ENCODE assay signal across 8 cellular contexts in the genomic region with DNA sequence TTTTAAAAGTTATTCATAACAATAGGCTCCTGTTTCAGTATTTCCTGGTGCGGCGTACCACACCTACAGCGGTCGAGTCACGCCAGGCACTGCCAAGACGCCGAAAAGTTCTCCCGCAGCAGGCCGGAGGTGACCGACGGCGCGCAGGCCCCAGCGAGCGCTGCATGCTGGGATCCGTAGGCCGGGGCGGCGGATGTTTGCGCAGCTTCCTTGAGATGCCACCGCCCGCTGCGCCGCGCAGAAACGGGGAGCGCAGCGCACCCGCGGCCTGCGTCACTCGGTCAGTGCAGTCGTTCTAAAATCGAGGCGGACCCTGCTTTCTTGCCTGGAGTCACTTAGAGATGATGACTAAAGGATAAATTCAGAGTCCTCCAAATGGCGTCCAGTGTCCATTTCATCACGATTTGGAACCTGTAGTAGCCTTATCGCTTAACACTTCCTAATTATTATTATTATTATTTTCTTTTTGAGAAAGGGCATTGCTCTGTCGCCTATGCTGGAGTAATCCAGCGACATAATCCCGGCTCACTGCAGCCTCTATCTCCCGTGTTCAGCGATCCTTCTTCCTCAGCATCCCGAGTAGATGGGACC. TPM values are rescaled to one million over a fixed set of nuclear protein-coding genes. Genes with fewer than 3 reads are reported as not detected.
DNase-seq lines count a peak whose midpoint lies in the region; ATAC-seq and TF ChIP-seq lines count a peak whose summit lies in the region.

No MANE protein-coding gene starts in this region.

- peak overlapping the region; percentile 87 for H3K27ac ChIP-seq in Panc1 (ENCODE audit: low read length)

- H3K36me3 ChIP-seq in Panc1 (ENCODE audit: control insufficient read depth, insufficient read depth, low read length) = no peaks in the 10 kb centered on the region; the same call in 1 of the 2 replicates

- peak overlapping the region; percentile 94 to 99 (median 98) for H3K4me3 Mint-ChIP-seq in naive thymus-derived CD8-positive, alpha-beta T cell
- peak overlapping the region; percentile 97 for H3K4me3 Mint-ChIP-seq in stimulated activated memory B cell treated with anti-CD40 and anti-IgM and Interleukin-4, amounts not matched to agents 10 μg/mL and 1 μg/mL and 100 μg/mL, for 72 hours

- peak overlapping the region; percentile 97 to 100 (median 100) for H3K27ac Mint-ChIP-seq in naive thymus-derived CD8-positive, alpha-beta T cell
- H3K27ac Mint-ChIP-seq in stimulated activated memory B cell treated with anti-CD40 and anti-IgM and Interleukin-4, amounts not matched to agents 10 μg/mL and 1 μg/mL and 100 μg/mL, for 72 hours = peak overlapping the region; percentile 99

- intact Hi-C loops in Panc1 (cut with micrococcal nuclease; ENCODE audit: unreplicated experiment) = no loop called here

- H3K36me3 Mint-ChIP-seq in naive thymus-derived CD8-positive, alpha-beta T cell = peaks cover 0 to 3% (median 0%) of the 10 kb centered on the region in 3 donors
- H3K36me3 Mint-ChIP-seq in stimulated activated memory B cell treated with anti-CD40 and anti-IgM and Interleukin-4, amounts not matched to agents 10 μg/mL and 1 μg/mL and 100 μg/mL, for 72 hours = no peaks in the 10 kb centered on the region

- CTCF ChIA-PET in Panc1 (lab: Charles Lee) = no interaction called here

- no peak for TF ChIP-seq RAD21 in Ishikawa (IDR thresholded peaks at IDR 0.05; ENCODE audit: low read depth)

- ATAC-seq in GM21619 (IDR thresholded peaks at IDR 0.05; ENCODE audit: unreplicated experiment) = peak; percentile 74
- peak; percentile 90 for ATAC-seq in Panc1
- peak; percentile 85 to 86 for ATAC-seq in naive thymus-derived CD8-positive, alpha-beta T cell
- peak; percentile 92 for ATAC-seq in stimulated activated memory B cell treated with anti-CD40 and anti-IgM and Interleukin-4, amounts not matched to agents 10 μg/mL and 1 μg/mL and 100 μg/mL, for 72 hours

- H3K4me3 ChIP-seq in Panc1 (ENCODE audit: low read depth in 2 of 2, low read length in 2 of 2) = peak overlapping the region; percentile 79 to 81

- peak; percentile 81 for DNase-seq in DMS153 (lab: John Stamatoyannopoulos, UW)
- peak; percentile 82 for DNase-seq in Panc1 (ENCODE audit: low read depth, low spot score)
- DNase-seq in activated T-helper 1 cell treated with Interleukin-2 at 50 U/mL for 16 hours (ENCODE audit: low read depth) = peak; percentile 85
- peak; percentile 96 for DNase-seq in fibroblast of gingiva (ENCODE audit: low read depth)
- DNase-seq in naive thymus-derived CD8-positive, alpha-beta T cell = peak; percentile 81 to 93 (median 88)

- no peak for TF ChIP-seq CTCF in Panc1 (IDR thresholded peaks at IDR 0.05)

- in situ Hi-C loops in Panc1 (cut with HindIII; ENCODE audit: low pct_unique_long_range_greater_than_20kb, low sequenced_read_pairs) = no loop called here

- POLR2A ChIA-PET in Panc1 (lab: Charles Lee) = interaction anchor here (0.6 to 1.0 kb wide), 2 partner anchors 17 to 1406 kb away, joined by 3 to 7 read pairs; partner anchors contain the start of gene IDE
- POLR2A ChIA-PET in naive thymus-derived CD8-positive, alpha-beta T cell (lab: Charles Lee) = interaction anchor here (0.7 to 2.7 kb wide), 12 partner anchors 14 to 793 kb away, joined by 3 to 46 read pairs (median 5); partner anchors contain the start of genes BTAF1, CPEB3, EXOC6 and IDE

- peak; percentile 21; the same call in 1 of the 2 replicates for TF ChIP-seq EP300 in Ishikawa (IDR thresholded peaks at IDR 0.05; ENCODE audit: borderline replicate concordance)

- H3K9me3 ChIP-seq in Panc1 (ENCODE audit: control insufficient read depth, insufficient read depth, low read depth, low read length) = no peaks in the 10 kb centered on the region

- peaks cover 0 to 3% (median 0%) of the 10 kb centered on the region in 9 donors for H3K9me3 Mint-ChIP-seq in naive thymus-derived CD8-positive, alpha-beta T cell
- H3K9me3 Mint-ChIP-seq in stimulated activated memory B cell treated with anti-CD40 and anti-IgM and Interleukin-4, amounts not matched to agents 10 μg/mL and 1 μg/mL and 100 μg/mL, for 72 hours = no peaks in the 10 kb centered on the region

- H3K27me3 ChIP-seq in Panc1 (ENCODE audit: control insufficient read depth, insufficient read depth, low read length) = no peaks in the 10 kb centered on the region

- H3K27me3 Mint-ChIP-seq in naive thymus-derived CD8-positive, alpha-beta T cell = no peaks in the 10 kb centered on the region
- H3K27me3 Mint-ChIP-seq in stimulated activated memory B cell treated with anti-CD40 and anti-IgM and Interleukin-4, amounts not matched to agents 10 μg/mL and 1 μg/mL and 100 μg/mL, for 72 hours = no peaks in the 10 kb centered on the region

- peaks cover 16 to 42% (median 30%) of the 10 kb centered on the region in 4 donors for H3K4me1 Mint-ChIP-seq in naive thymus-derived CD8-positive, alpha-beta T cell
- H3K4me1 Mint-ChIP-seq in stimulated activated memory B cell treated with anti-CD40 and anti-IgM and Interleukin-4, amounts not matched to agents 10 μg/mL and 1 μg/mL and 100 μg/mL, for 72 hours = peaks cover 42% of the 10 kb centered on the region

- BruUV-seq in Panc1 (replicated peaks; lab: Mats Ljungman, UMichigan) = no TSS peak

- H3K4me1 ChIP-seq in Panc1 (ENCODE audit: control insufficient read depth, insufficient read depth, low read length) = peaks cover 26% of the 10 kb centered on the region

TF ChIP-seq in Ishikawa, 13 proteins besides CTCF, POLR2A, EP300 and RAD21:
- TF ChIP-seq TAF1 (IDR thresholded peaks at IDR 0.05; ENCODE audit: low read depth) (peak; percentile 88), EGR1 (IDR thresholded peaks at IDR 0.05) (no peak), FOXM1 (IDR thresholded peaks at IDR 0.05; ENCODE audit: borderline replicate concordance, low read depth) (peak; percentile 57; the same call in 1 of the 2 replicates), CEBPB (IDR thresholded peaks at IDR 0.05) (no peak), CREB1 (IDR thresholded peaks at IDR 0.05; ENCODE audit: low read depth) (peak; percentile 66), TEAD4 (IDR thresholded peaks at IDR 0.05) (peak; percentile 60), USF1 (IDR thresholded peaks at IDR 0.05) (no peak), NFIC (IDR thresholded peaks at IDR 0.05) (peak; percentile 38; the same call in 1 of the 2 replicates), ZBTB7A (IDR thresholded peaks at IDR 0.05; ENCODE audit: low read depth) (no peak), MAX (IDR thresholded peaks at IDR 0.05) (peak; percentile 91), TCF12 (IDR thresholded peaks at IDR 0.05; ENCODE audit: low read depth) (peak; percentile 64; the same call in 1 of the 2 replicates), YY1 (IDR thresholded peaks at IDR 0.05; ENCODE audit: low read depth) (peak; percentile 79)
- TF ChIP-seq, protein P1, sequence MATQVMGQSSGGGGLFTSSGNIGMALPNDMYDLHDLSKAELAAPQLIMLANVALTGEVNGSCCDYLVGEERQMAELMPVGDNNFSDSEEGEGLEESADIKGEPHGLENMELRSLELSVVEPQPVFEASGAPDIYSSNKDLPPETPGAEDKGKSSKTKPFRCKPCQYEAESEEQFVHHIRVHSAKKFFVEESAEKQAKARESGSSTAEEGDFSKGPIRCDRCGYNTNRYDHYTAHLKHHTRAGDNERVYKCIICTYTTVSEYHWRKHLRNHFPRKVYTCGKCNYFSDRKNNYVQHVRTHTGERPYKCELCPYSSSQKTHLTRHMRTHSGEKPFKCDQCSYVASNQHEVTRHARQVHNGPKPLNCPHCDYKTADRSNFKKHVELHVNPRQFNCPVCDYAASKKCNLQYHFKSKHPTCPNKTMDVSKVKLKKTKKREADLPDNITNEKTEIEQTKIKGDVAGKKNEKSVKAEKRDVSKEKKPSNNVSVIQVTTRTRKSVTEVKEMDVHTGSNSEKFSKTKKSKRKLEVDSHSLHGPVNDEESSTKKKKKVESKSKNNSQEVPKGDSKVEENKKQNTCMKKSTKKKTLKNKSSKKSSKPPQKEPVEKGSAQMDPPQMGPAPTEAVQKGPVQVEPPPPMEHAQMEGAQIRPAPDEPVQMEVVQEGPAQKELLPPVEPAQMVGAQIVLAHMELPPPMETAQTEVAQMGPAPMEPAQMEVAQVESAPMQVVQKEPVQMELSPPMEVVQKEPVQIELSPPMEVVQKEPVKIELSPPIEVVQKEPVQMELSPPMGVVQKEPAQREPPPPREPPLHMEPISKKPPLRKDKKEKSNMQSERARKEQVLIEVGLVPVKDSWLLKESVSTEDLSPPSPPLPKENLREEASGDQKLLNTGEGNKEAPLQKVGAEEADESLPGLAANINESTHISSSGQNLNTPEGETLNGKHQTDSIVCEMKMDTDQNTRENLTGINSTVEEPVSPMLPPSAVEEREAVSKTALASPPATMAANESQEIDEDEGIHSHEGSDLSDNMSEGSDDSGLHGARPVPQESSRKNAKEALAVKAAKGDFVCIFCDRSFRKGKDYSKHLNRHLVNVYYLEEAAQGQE (IDR thresholded peaks at IDR 0.05; ENCODE audit: low read depth) = no peak

RNA-seq across cellular contexts. Expression of gene KIF11, which starts 1.3 kb away (rescaled TPM):
- 47.8 TPM for total RNA-seq in Panc1 (2021; ENCODE audit: unreplicated experiment)
- polyA plus RNA-seq in Panc1 (2012; ENCODE audit: insufficient read length) = 9.5 TPM
- under 1 TPM; 0.55 to 0.96 TPM for total RNA-seq in naive thymus-derived CD8-positive, alpha-beta T cell
- under 1 TPM; 0.20 to 0.72 (median 0.42) TPM for polyA plus RNA-seq in naive thymus-derived CD8-positive, alpha-beta T cell

RNA-seq across cellular contexts. Expression of gene IDE, which starts 17.8 kb away (rescaled TPM):
- 79.0 TPM for total RNA-seq in Panc1 (2021; ENCODE audit: unreplicated experiment)
- polyA plus RNA-seq in Panc1 (2012; ENCODE audit: insufficient read length) = 25.2 TPM
- 10 to 100 TPM; 27.0 to 29.0 TPM for total RNA-seq in naive thymus-derived CD8-positive, alpha-beta T cell
- polyA plus RNA-seq in naive thymus-derived CD8-positive, alpha-beta T cell = 10 to 100 TPM in 1 of 3 donors, 1 to 10 TPM in 2; 7.3 to 11.2 (median 9.5) TPM

Comparison
In these comparisons a context has a peak if more than half of its experiments do, and no peak if none do; other contexts are left out.
1. Peak in every context shown above with its lines: DNase-seq, ATAC-seq, H3K4me3 ChIP-seq and H3K27ac ChIP-seq.
2. RNA of gene KIF11, which starts 1.3 kb away (total RNA-seq): 47.8 TPM in Panc1 (single experiment); 0.55 to 0.96 TPM in naive thymus-derived CD8-positive, alpha-beta T cell; every median in the first group is over 10 times any median in the second.